7 cellular contexts compared by ENCODE assay signal in the genomic region with DNA sequence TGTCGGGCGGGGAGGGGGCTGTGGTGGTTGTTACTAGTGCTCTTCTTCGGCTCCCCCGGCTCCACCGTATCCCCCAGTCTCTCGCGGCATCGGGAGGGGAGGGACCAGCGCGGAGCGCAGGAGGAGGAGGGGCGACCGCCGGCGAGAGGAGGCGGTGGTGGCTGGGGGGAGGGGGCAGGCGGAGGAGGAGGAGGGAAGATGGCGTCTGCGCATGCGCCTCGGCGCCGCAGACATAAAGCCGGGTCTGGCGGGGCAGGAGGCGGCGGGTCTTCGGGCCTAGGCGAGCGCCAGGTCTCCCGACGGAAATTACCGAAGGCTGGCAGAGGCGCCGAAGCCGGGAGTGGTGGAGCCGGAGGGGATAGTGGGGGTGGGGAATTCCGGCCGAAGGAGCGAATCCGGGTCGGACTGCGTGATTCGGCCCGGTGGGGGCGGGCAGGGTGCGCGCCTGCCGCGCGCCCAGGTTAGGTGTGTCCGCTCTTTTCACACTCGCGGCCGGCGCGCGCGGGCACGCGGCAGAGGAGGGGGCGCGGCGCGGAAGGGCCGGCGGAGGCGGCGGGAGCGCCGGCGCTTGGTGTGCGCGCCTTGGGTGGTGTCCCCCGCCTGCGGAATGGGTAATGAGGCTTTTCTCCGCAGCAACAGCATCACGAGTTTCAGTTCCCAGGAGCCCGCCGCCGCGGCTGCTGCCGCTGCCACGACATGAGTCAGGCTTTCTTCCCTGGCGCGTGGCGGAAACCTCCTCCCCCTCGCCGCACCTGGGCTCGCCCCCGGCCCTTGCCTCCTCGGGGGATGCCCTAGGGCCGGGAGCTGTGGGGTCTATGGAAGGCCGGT. TPM values are rescaled to one million over a fixed set of nuclear protein-coding genes. Genes with fewer than 3 reads are reported as not detected.
A peak's percentile ranks its signal among the peaks of the same experiment; 100 is the strongest.
DNase-seq lines count a peak whose midpoint lies in the region; ATAC-seq and TF ChIP-seq lines count a peak whose summit lies in the region.

No MANE protein-coding gene starts in this region.

- peak overlapping the region; percentile 97 for H3K27ac ChIP-seq in hepatocyte

- peak; percentile 70 for ATAC-seq in GM18505 (IDR thresholded peaks at IDR 0.05; ENCODE audit: unreplicated experiment)
- ATAC-seq in HG02970 (IDR thresholded peaks at IDR 0.05; ENCODE audit: low FRiP score, unreplicated experiment), result peak; percentile 77

- H2AFZ ChIP-seq in hepatocyte, result peak overlapping the region; percentile 77

- DNase-seq in NCI-H1930 (lab: John Stamatoyannopoulos, UW) (peak; percentile 97 to 98), T-helper 22 cell (ENCODE audit: low read depth) (peak; percentile 94), astrocyte of the cerebellum (ENCODE audit: low read depth) (peak; percentile 93), hepatocyte (ENCODE audit: low spot score) (peak; percentile 99), renal cortical epithelial cell (ENCODE audit: low read depth) (peak; percentile 87)

- H3K4me3 ChIP-seq in astrocyte of the cerebellum (ENCODE audit: low read depth, low read length) (peak overlapping the region; percentile 86), hepatocyte (peak overlapping the region; percentile 43)

- peaks cover 43% of the 10 kb centered on the region for H3K79me2 ChIP-seq in hepatocyte

- TF ChIP-seq CTCF in astrocyte of the cerebellum (IDR thresholded peaks at IDR 0.05; ENCODE audit: low read depth, low read length, missing control alignments) (no peak), hepatocyte (IDR thresholded peaks at IDR 0.05; ENCODE audit: poor library complexity) (no peak)

- peak overlapping the region; percentile 87 for H3K4me2 ChIP-seq in hepatocyte

- H4K20me1 ChIP-seq in hepatocyte (ENCODE audit: insufficient read depth, poor library complexity, severe bottlenecking), result peaks cover 29% of the 10 kb centered on the region

- H3K4me1 ChIP-seq in hepatocyte (ENCODE audit: insufficient read depth), result peaks cover 25% of the 10 kb centered on the region

- H3K27me3 ChIP-seq in hepatocyte, result no peaks in the 10 kb centered on the region

- under 1% methylated on average over 40 of the region's 94 CpGs for WGBS in hepatocyte (ENCODE audit: low lambda C conversion rate, missing lambda C conversion rate)

- no peak for TF ChIP-seq POLR2A in GM18505 (IDR thresholded peaks at IDR 0.05; ENCODE audit: borderline replicate concordance, extremely low read depth, insufficient read depth, insufficient read length)

- H3K9me3 ChIP-seq in hepatocyte (ENCODE audit: low read depth), result no peaks in the 10 kb centered on the region

- H3K36me3 ChIP-seq in hepatocyte (replicated peaks; ENCODE audit: insufficient read depth, low read depth), result no peaks in the 10 kb centered on the region

- in situ Hi-C loops in astrocyte of the cerebellum (cut with HindIII; ENCODE audit: low sequenced_read_pairs), result loop anchor here (10.0 kb wide), 1 partner anchor 137 kb away; no protein-coding TSS in a partner anchor

- no peaks in the 10 kb centered on the region for H3K9me2 ChIP-seq in hepatocyte (replicated peaks; ENCODE audit: insufficient read depth)

RNA-seq across cellular contexts. Expression of a gene that starts 1.3 kb away (rescaled TPM):
- total RNA-seq in hepatocyte, result 164 and 173 TPM in 2 replicates
- polyA plus RNA-seq in hepatocyte, result 172 and 195 TPM in 2 replicates
- 76.4 and 259 TPM in 2 replicates for total RNA-seq in renal cortical epithelial cell

Comparison
In these comparisons a context has a peak if more than half of its experiments do, and no peak if none do; other contexts are left out.
1. Peak in every context shown above with its lines: DNase-seq, ATAC-seq, H3K4me3 ChIP-seq and H3K27ac ChIP-seq.